In genomic region chr10:117542706-117543244, GRCh38 we compare ENCODE assay signal across 12 cellular contexts. TPM values are rescaled to one million over a fixed set of nuclear protein-coding genes. Genes with fewer than 3 reads are reported as not detected.
DNase-seq lines count a peak whose midpoint lies in the region; TF ChIP-seq lines count a peak whose summit lies in the region.
"Had no signal": no experiment of that assay in that cellular context is flagged by ENCODE, and none has a peak within 500 bp of the region (broad histone marks: within the 10 kb centered on the region; RNA-seq: fewer than 3 reads in every experiment).

TSS of gene EMX2 (plus strand) at chr10:117542746. CDS start at chr10:117543268, 522 bp downstream.

- H3K27me3 ChIP-seq in A673 (replicated peaks; ENCODE audit: insufficient read depth, low read depth, low read length, poor library complexity) (peaks cover 100% of the 10 kb centered on the region), ectodermal cell (ENCODE audit: control insufficient read depth, insufficient read depth, low read length, poor library complexity, severe bottlenecking) (peaks cover 100% of the 10 kb centered on the region), neural cell (ENCODE audit: insufficient read depth, low read depth, low read length) (peaks cover 100% of the 10 kb centered on the region)

- H3K4me1 ChIP-seq in A673 (ENCODE audit: insufficient read depth, low read length, poor library complexity, severe bottlenecking) (peaks cover 11% of the 10 kb centered on the region), HEK293 (ENCODE audit: control insufficient read depth, insufficient read depth, low read length) (peaks cover 10% of the 10 kb centered on the region), ectodermal cell (ENCODE audit: control insufficient read depth, insufficient read depth, low read length) (peaks cover 25% of the 10 kb centered on the region)

- 0% methylated on average over 23 to 26 of the region's 27 CpGs for WGBS in ectodermal cell, 2 experiments

- peak within 1 kb of the TSS; percentile 39 for H3K4me2 ChIP-seq in neural cell (ENCODE audit: low read length)

- DNase-seq in A673 (ENCODE audit: low spot score) (no peak), COLO668 (lab: John Stamatoyannopoulos, UW; ENCODE audit: unreplicated experiment) (no peak), posterior cingulate gyrus (no peak), NCI-H446 treated with DMSO at 0.1 percent for 48 hours (lab: John Stamatoyannopoulos, UW) (no peak), putamen (ENCODE audit: low spot score) (no peak)
- DNase-seq: activated CD4-positive, alpha-beta T cell treated with anti-CD3 and anti-CD28 coated beads for 1 hour; DMS79 treated with DMSO at 0.1 percent for 48 hours; NCI-H748 treated with DMSO at 0.1 percent for 48 hours had no signal

- peak within 1 kb of the TSS; percentile 27 for H2AFZ ChIP-seq in neural cell (ENCODE audit: low read depth, low read length)

- CTCF ChIA-PET in A673 (lab: Charles Lee) (interaction anchor here (0.6 to 0.7 kb wide), 2 partner anchors 916 to 1565 kb away, joined by 4 to 14 read pairs; no protein-coding TSS in a partner anchor), HEK293 (lab: Yijun Ruan, JAX) (interaction anchor here (0.6 to 2.0 kb wide), 2 partner anchors 499 to 917 kb away, joined by 3 to 6 read pairs; no protein-coding TSS in a partner anchor)

- POLR2A ChIA-PET in A673 (lab: Charles Lee; ENCODE audit: low non-redundant PET) = no interaction called here
- POLR2A ChIA-PET in HEK293 (lab: Yijun Ruan, JAX) = interaction anchor here (0.6 to 1.3 kb wide), 8 partner anchors 37 to 1698 kb away, joined by 3 to 8 read pairs (median 4); no protein-coding TSS in a partner anchor

- no peak for TF ChIP-seq EP300 in neural cell (conservative IDR thresholded peaks at IDR 0.05; ENCODE audit: poor library complexity, severe bottlenecking)

- H3K9me3 ChIP-seq in A673 (ENCODE audit: low read depth, low read length, poor library complexity, severe bottlenecking) (no peaks in the 10 kb centered on the region), HEK293 (ENCODE audit: control insufficient read depth, insufficient read depth, low read depth, low read length) (no peaks in the 10 kb centered on the region), ectodermal cell (ENCODE audit: control insufficient read depth, low read length) (no peaks in the 10 kb centered on the region), neural cell (ENCODE audit: low read length) (no peaks in the 10 kb centered on the region)

- no peaks in the 10 kb centered on the region for H4K20me1 ChIP-seq in neural cell (ENCODE audit: insufficient read depth)

- H3K36me3 ChIP-seq in A673 (ENCODE audit: insufficient read depth, low read length, poor library complexity, severe bottlenecking) = no peaks in the 10 kb centered on the region
- H3K36me3 ChIP-seq in HEK293 (ENCODE audit: control insufficient read depth in 2 of 2, insufficient read depth in 1 of 2, low read length in 2 of 2) = no peaks in the 10 kb centered on the region
- H3K36me3 ChIP-seq in ectodermal cell (ENCODE audit: control insufficient read depth, insufficient read depth, low read length) = no peaks in the 10 kb centered on the region
- H3K36me3 ChIP-seq in neural cell (ENCODE audit: insufficient read depth, low read length) = no peaks in the 10 kb centered on the region

- H3K4me3 ChIP-seq in A673 (ENCODE audit: low read depth, low read length, poor library complexity, severe bottlenecking) (peak within 1 kb of the TSS; percentile 8), HEK293 (ENCODE audit: low read depth, low read length) (peak within 1 kb of the TSS; percentile 72), ectodermal cell (ENCODE audit: insufficient read depth, low read depth, low read length) (peak within 1 kb of the TSS; percentile 56), neural cell (ENCODE audit: low read length) (peak within 1 kb of the TSS; percentile 65)

- intact Hi-C loops in A673 (cut with micrococcal nuclease; ENCODE audit: unreplicated experiment) = loop anchor here (10.0 kb wide), 1 partner anchor 502 kb away; the partner anchor contains the start of gene RAB11FIP2
- intact Hi-C loops in posterior cingulate gyrus (cut with DNase I) = loop anchor here (10.0 kb wide), 1 partner anchor 502 kb away; the partner anchor contains the start of gene RAB11FIP2

- TF ChIP-seq CTCF in A673 (conservative IDR thresholded peaks at IDR 0.05; ENCODE audit: low read depth, low read length) = no peak
- no peak for TF ChIP-seq CTCF in HEK293 (tag by site-specific recombination; IDR thresholded peaks at IDR 0.05)
- TF ChIP-seq CTCF in neural cell (IDR thresholded peaks at IDR 0.05; ENCODE audit: poor library complexity, severe bottlenecking) = no peak

- no peak within 1 kb of the TSS for H3K27ac ChIP-seq in A673 (ENCODE audit: low read depth, low read length, poor library complexity, severe bottlenecking)
- peak within 1 kb of the TSS; percentile 87 for H3K27ac ChIP-seq in HEK293 (ENCODE audit: extremely low read depth, low read depth, low read length)
- H3K27ac ChIP-seq in ectodermal cell (ENCODE audit: insufficient read depth, low read depth, low read length, poor library complexity, severe bottlenecking) = no peak within 1 kb of the TSS
- H3K27ac ChIP-seq in neural cell (ENCODE audit: low read length) = no peak within 1 kb of the TSS
- H3K27ac ChIP-seq: epithelial cell of prostate had no signal

- peaks cover 85% of the 10 kb centered on the region for H3K79me2 ChIP-seq in neural cell (replicated peaks; ENCODE audit: insufficient read depth, low read length)

- no peak for TF ChIP-seq RAD21 in neural cell (conservative IDR thresholded peaks at IDR 0.05)

- no peaks in the 10 kb centered on the region for H3K9me2 ChIP-seq in neural cell (ENCODE audit: insufficient read depth, low read length)

- H3K9ac ChIP-seq in neural cell (ENCODE audit: low read length) = peak within 1 kb of the TSS; percentile 53

- no peaks in the 10 kb centered on the region for H3F3A ChIP-seq in neural cell (ENCODE audit: insufficient read depth, low read length, poor library complexity, severe bottlenecking)

- BruUV-seq in A673 (replicated peaks; lab: Mats Ljungman, UMichigan) = no TSS peak

TF ChIP-seq in HEK293, 187 proteins besides CTCF, POLR2A, EP300 and RAD21 (continues in another document):
- peak; percentile 10; the same call in 1 of the 2 replicates for TF ChIP-seq ZBTB17 (tag by site-specific recombination; IDR thresholded peaks at IDR 0.05)
- TF ChIP-seq, protein P1, sequence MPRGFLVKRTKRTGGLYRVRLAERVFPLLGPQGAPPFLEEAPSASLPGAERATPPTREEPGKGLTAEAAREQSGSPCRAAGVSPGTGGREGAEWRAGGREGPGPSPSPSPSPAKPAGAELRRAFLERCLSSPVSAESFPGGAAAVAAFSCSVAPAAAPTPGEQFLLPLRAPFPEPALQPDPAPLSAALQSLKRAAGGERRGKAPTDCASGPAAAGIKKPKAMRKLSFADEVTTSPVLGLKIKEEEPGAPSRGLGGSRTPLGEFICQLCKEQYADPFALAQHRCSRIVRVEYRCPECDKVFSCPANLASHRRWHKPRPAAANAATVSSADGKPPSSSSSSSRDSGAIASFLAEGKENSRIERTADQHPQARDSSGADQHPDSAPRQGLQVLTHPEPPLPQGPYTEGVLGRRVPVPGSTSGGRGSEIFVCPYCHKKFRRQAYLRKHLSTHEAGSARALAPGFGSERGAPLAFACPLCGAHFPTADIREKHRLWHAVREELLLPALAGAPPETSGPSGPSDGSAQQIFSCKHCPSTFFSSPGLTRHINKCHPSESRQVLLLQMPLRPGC (tag by site-specific recombination; IDR thresholded peaks at IDR 0.05) = no peak; the same call in 1 of the 2 replicates
- TF ChIP-seq ZNF362 (tag by site-specific recombination; IDR thresholded peaks at IDR 0.05) = peak; percentile 97
- TF ChIP-seq ZNF530 (tag by site-specific recombination; IDR thresholded peaks at IDR 0.05; ENCODE audit: low read depth) = no peak

TF ChIP-seq in neural cell, 6 proteins besides CTCF, POLR2A, EP300 and RAD21:
- peak; percentile 63 for TF ChIP-seq POLR2AphosphoS5 (IDR thresholded peaks at IDR 0.05)
- no peak for TF ChIP-seq EZH2 (IDR thresholded peaks at IDR 0.05; ENCODE audit: borderline replicate concordance, insufficient read depth, low read length, poor library complexity, severe bottlenecking)

RNA-seq across cellular contexts. Expression of gene EMX2, which starts in this region (rescaled TPM):
- total RNA-seq in A673 (2021) = not detected in 2 replicates
- polyA plus RNA-seq in ectodermal cell (2013, experiment 1 of 4) = 14.7 TPM
- polyA plus RNA-seq in ectodermal cell (2013, experiment 2 of 4) = 26.8 TPM
- polyA plus RNA-seq in ectodermal cell (2013, experiment 3 of 4) = 15.9 TPM
- polyA plus RNA-seq in ectodermal cell (2013, experiment 4 of 4) = 21.5 TPM
- polyA plus RNA-seq in neural cell = 0.12 and 1.1 TPM in 2 replicates
- 0.24 and 0.81 TPM in 2 replicates for polyA minus RNA-seq in neural cell

Comparison
In these comparisons a context has a peak if more than half of its experiments do, and no peak if none do; other contexts are left out.
1. H3K4me3 ChIP-seq: peak in every context shown above with its lines; median percentile 72 in HEK293; 65 in neural cell; 56 in ectodermal cell; 8 in A673.